24 cellular contexts compared by ENCODE assay signal in genomic region chr22:30062256-30062655, GRCh38. TPM values are rescaled to one million over a fixed set of nuclear protein-coding genes. Genes with fewer than 3 reads are reported as not detected.
DNase-seq lines count a peak whose midpoint lies in the region; ATAC-seq and TF ChIP-seq lines count a peak whose summit lies in the region.
"Had no signal": no experiment of that assay in that cellular context is flagged by ENCODE, and none has a peak within 500 bp of the region (broad histone marks: within the 10 kb centered on the region; RNA-seq: fewer than 3 reads in every experiment).

No MANE protein-coding gene starts in this region.

- POLR2A ChIA-PET in Caco-2 (lab: Charles Lee): no interaction called here

- CTCF ChIA-PET in Caco-2 (lab: Charles Lee): no interaction called here

- H3K9ac ChIP-seq in endodermal cell (ENCODE audit: extremely low read depth, low read length, poor library complexity, severe bottlenecking): no peak overlapping the region
- H3K9ac ChIP-seq: BLaER1 treated with 17β-estradiol and CSF1 and Interleukin-3, amounts not matched to agents 10 nM and 100 nM had no signal

- DNase-seq in Caco-2: peak in 1 of 2 experiments; percentile 29
- DNase-seq in endodermal cell: no peak
- peak in 1 of 3 donors; percentile 59 for DNase-seq in mucosa of descending colon
- no peak for DNase-seq in dedifferentiated amniotic fluid mesenchymal stem cell (ENCODE audit: extremely low spot score)
- no peak for DNase-seq in activated CD4-positive, CD25-positive, alpha-beta regulatory T cell (lab: John Stamatoyannopoulos, UW)
- no peak for DNase-seq in GM13977 (ENCODE audit: low spot score)
- DNase-seq: 8988T; ACHN; AML-193; BE2C; Calu3; CD4-positive, alpha-beta T cell; CD8-positive, alpha-beta memory T cell; DMS53; DMS79 treated with DMSO at 0.1 percent for 48 hours; GF-D8; GOT3; HFFc6 had no signal

- ATAC-seq in mucosa of descending colon: peak; percentile 60
- ATAC-seq: A549 had no signal

- H3K4me1 Mint-ChIP-seq in Caco-2 (ENCODE audit: low read depth, unreplicated experiment) (peaks cover 30% of the 10 kb centered on the region), endodermal cell (peaks cover 12% of the 10 kb centered on the region)
- H3K4me1 Mint-ChIP-seq: CD8-positive, alpha-beta memory T cell had no signal

- H3K36me3 ChIP-seq in Caco-2 (ENCODE audit: control insufficient read depth, insufficient read depth, low read length): no peaks in the 10 kb centered on the region
- no peaks in the 10 kb centered on the region for H3K36me3 ChIP-seq in endodermal cell (ENCODE audit: control insufficient read depth, insufficient read depth, low read length)
- no peaks in the 10 kb centered on the region for H3K36me3 ChIP-seq in mucosa of descending colon (ENCODE audit: low read depth)
- H3K36me3 ChIP-seq: BE2C, HAP-1 had no signal

- H3K4me3 ChIP-seq in Caco-2 (ENCODE audit: low read depth, low read length) (no peak overlapping the region), endodermal cell (ENCODE audit: low read length) (peak overlapping the region; percentile 23), mucosa of descending colon (no peak overlapping the region)
- H3K4me3 ChIP-seq: A549; BLaER1 treated with 17β-estradiol and CSF1 and Interleukin-3, amounts not matched to agents 10 nM and 100 nM; HAP-1 had no signal

- peaks cover 26% of the 10 kb centered on the region for H3K9me3 Mint-ChIP-seq in Caco-2 (ENCODE audit: unreplicated experiment)
- H3K9me3 Mint-ChIP-seq in endodermal cell: peaks cover 39% of the 10 kb centered on the region

- H3K27me3 ChIP-seq in Caco-2 (replicated peaks; ENCODE audit: control insufficient read depth, insufficient read depth, low read length) (no peaks in the 10 kb centered on the region), endodermal cell (ENCODE audit: control insufficient read depth, insufficient read depth, low read length, poor library complexity, severe bottlenecking) (no peaks in the 10 kb centered on the region)
- H3K27me3 ChIP-seq: BE2C; BLaER1 treated with 17β-estradiol and CSF1 and Interleukin-3, amounts not matched to agents 10 nM and 100 nM had no signal

- in situ Hi-C loops in GM13977 (cut with MboI; ENCODE audit: low pct_unique_long_range_greater_than_20kb, low sequenced_read_pairs, unreplicated experiment): no loop called here

- WGBS in endodermal cell (ENCODE audit: insufficient coverage in 1 of 2, insufficient read length in 1 of 2), 2 experiments: 84 to 85% methylated on average over 3 of the region's 3 CpGs

- H3K9me3 ChIP-seq in Caco-2: peaks cover 21% of the 10 kb centered on the region
- peaks cover 22% of the 10 kb centered on the region for H3K9me3 ChIP-seq in endodermal cell (ENCODE audit: control insufficient read depth, low read length)
- H3K9me3 ChIP-seq in mucosa of descending colon: peaks cover 6% of the 10 kb centered on the region

- H3K27ac Mint-ChIP-seq in Caco-2 (ENCODE audit: unreplicated experiment) (peak overlapping the region; percentile 36), endodermal cell (no peak overlapping the region)
- H3K27ac Mint-ChIP-seq: CD4-positive, alpha-beta T cell; CD8-positive, alpha-beta memory T cell; HFFc6 had no signal

- no TSS peak for BruUV-seq in Caco-2 (replicated peaks; lab: Mats Ljungman, UMichigan)

- H3K4me3 Mint-ChIP-seq in Caco-2 (ENCODE audit: unreplicated experiment): peak overlapping the region; percentile 1
- H3K4me3 Mint-ChIP-seq in endodermal cell: no peak overlapping the region
- H3K4me3 Mint-ChIP-seq: CD14-positive monocyte; CD4-positive, alpha-beta T cell; CD8-positive, alpha-beta memory T cell; HFFc6 had no signal

- H3K27ac ChIP-seq in endodermal cell (ENCODE audit: low read depth, low read length): no peak overlapping the region
- H3K27ac ChIP-seq: A549; BLaER1 treated with 17β-estradiol and CSF1 and Interleukin-3, amounts not matched to agents 10 nM and 100 nM had no signal

- no peaks in the 10 kb centered on the region for H3K27me3 Mint-ChIP-seq in Caco-2 (ENCODE audit: insufficient read depth, unreplicated experiment)
- H3K27me3 Mint-ChIP-seq in endodermal cell (ENCODE audit: insufficient read depth): no peaks in the 10 kb centered on the region

- intact Hi-C loops in Caco-2 (cut with micrococcal nuclease; ENCODE audit: unreplicated experiment): loop anchor here (1.0 to 2.0 kb wide), 2 partner anchors 8 to 15 kb away; no protein-coding TSS in a partner anchor
- intact Hi-C loops in mucosa of descending colon (cut with DNase I, micrococcal nuclease): no loop called here

- H3K36me3 Mint-ChIP-seq in Caco-2 (ENCODE audit: insufficient read depth, unreplicated experiment): no peaks in the 10 kb centered on the region
- H3K36me3 Mint-ChIP-seq in endodermal cell (ENCODE audit: low read depth): peaks cover 3% of the 10 kb centered on the region
- H3K36me3 Mint-ChIP-seq: CD14-positive monocyte had no signal

- TF ChIP-seq CTCF in Caco-2 (IDR thresholded peaks at IDR 0.05; ENCODE audit: insufficient read depth in 1 of 2, low read depth in 1 of 2, low read length in 1 of 2, severe bottlenecking in 1 of 2, unreplicated experiment in 1 of 2) (no peak), endodermal cell (conservative IDR thresholded peaks at IDR 0.05) (no peak), mucosa of descending colon (IDR thresholded peaks at IDR 0.05) (no peak), GM13977 (IDR thresholded peaks at IDR 0.05; ENCODE audit: extremely low read depth, insufficient read depth, missing control alignments) (no peak)

- H3K4me1 ChIP-seq in Caco-2: peaks cover 21% of the 10 kb centered on the region
- no peaks in the 10 kb centered on the region for H3K4me1 ChIP-seq in endodermal cell (ENCODE audit: control insufficient read depth, insufficient read depth, low read length)
- H3K4me1 ChIP-seq in mucosa of descending colon (ENCODE audit: low read depth): peaks cover 4% of the 10 kb centered on the region
- H3K4me1 ChIP-seq: A549; BE2C; BLaER1 treated with 17β-estradiol and CSF1 and Interleukin-3, amounts not matched to agents 10 nM and 100 nM; HAP-1 had no signal

RNA-seq across cellular contexts. Expression of gene HORMAD2, which starts 18.0 kb away (rescaled TPM):
- total RNA-seq in Caco-2 (2022) (2.4 and 3.1 TPM in 2 replicates), endodermal cell (under 1 TPM in 1 of 2 donors, not detected in 1; 0.55 TPM), mucosa of descending colon (not detected)
- polyA plus RNA-seq in endodermal cell (2013, experiment 1 of 2): not detected
- polyA plus RNA-seq in endodermal cell (2013, experiment 2 of 2): not detected
- total RNA-seq: Calu3; CD4-positive, alpha-beta T cell; CD8-positive, alpha-beta memory T cell; Daoy; G401; HFFc6 had no signal
- polyA plus RNA-seq: A549; CD14-positive monocyte; CD8-positive, alpha-beta memory T cell had no signal
